Comparison of ENCODE assay signal across 21 cellular contexts in genomic region chr10:68633281-68633680, GRCh38.
"Had no signal": no experiment of that assay in that cellular context is flagged by ENCODE, and none has a peak within 500 bp of the region (broad histone marks: within the 10 kb centered on the region; RNA-seq: fewer than 3 reads in every experiment).

No MANE protein-coding gene starts in this region.

- DNase-seq: activated CD4-positive, alpha-beta T cell treated with anti-CD3 and anti-CD28 coated beads for 36 hours; activated CD8-positive, alpha-beta memory T cell treated with anti-CD3 and anti-CD28 coated beads, Interleukin-2, amount 50 U/mL, for 48 hours; activated CD8-positive, alpha-beta T cell treated with anti-CD3 and anti-CD28 coated beads for 36 hours; activated naive CD4-positive, alpha-beta T cell treated with anti-CD3 and anti-CD28 coated beads, Interleukin-2, amount 50 U/mL, for 16 hours; activated naive CD8-positive, alpha-beta T cell treated with anti-CD3 and anti-CD28 coated beads, Interleukin-2, amount 10 ng/mL, durations not matched to agents 7 days and 5 days; activated T-cell treated with anti-CD3 and anti-CD28 coated beads, Interleukin-2, amount 50 U/mL, for 1 hour; adrenal gland; anterior cingulate cortex; caudate nucleus; colonic mucosa; NCI-H1092; NCI-H1694; NCI-H2029; NCI-H2107; NCI-H2171 treated with DMSO at 0.1 percent for 48 hours; NCI-H226; SHP77 treated with DMSO at 0.1 percent for 48 hours; T-helper 2 cell; T1000 had no signal

- H3K9me3 ChIP-seq: adrenal gland, colonic mucosa, Peyer's patch had no signal

- H3K27me3 ChIP-seq: adrenal gland, colonic mucosa, Peyer's patch had no signal

- FAIRE-seq: TTC549 had no signal

- H3K36me3 ChIP-seq: adrenal gland, colonic mucosa, Peyer's patch had no signal

- H3K27ac ChIP-seq: adrenal gland, colonic mucosa, Peyer's patch had no signal

- H3K4me3 ChIP-seq: adrenal gland, colonic mucosa, Peyer's patch had no signal

- H3K4me1 ChIP-seq: colonic mucosa, Peyer's patch had no signal
